Comparison of ENCODE assay signal across 22 cellular contexts in genomic region chr18:37447959-37448916, GRCh38.
A peak's percentile ranks its signal among the peaks of the same experiment; 100 is the strongest.
DNase-seq lines count a peak whose midpoint lies in the region; ATAC-seq, FAIRE-seq and TF ChIP-seq lines count a peak whose summit lies in the region.
"Had no signal": no experiment of that assay in that cellular context is flagged by ENCODE, and none has a peak within 500 bp of the region (broad histone marks: within the 10 kb centered on the region; RNA-seq: fewer than 3 reads in every experiment).

No MANE protein-coding gene starts in this region.

- CTCF ChIA-PET in A549 (lab: Yijun Ruan, JAX) (interaction anchor here (1.3 kb wide), 1 partner anchor 11 kb away, joined by 4 read pairs; no protein-coding TSS in a partner anchor), H1 (lab: Charles Lee; ENCODE audit: partially characterized antibody) (interaction anchor here (0.7 to 13.4 kb wide), 21 partner anchors 11 to 506 kb away, joined by 3 to 144 read pairs (median 3); no protein-coding TSS in a partner anchor)
- CTCF ChIA-PET in activated naive CD4-positive, alpha-beta T cell treated with anti-CD3 and anti-CD28 coated beads for 36 hours (lab: Charles Lee), result no interaction called here

- H3K9me3 Mint-ChIP-seq in neural progenitor cell, result no peaks in the 10 kb centered on the region
- no peaks in the 10 kb centered on the region for H3K9me3 Mint-ChIP-seq in activated naive CD4-positive, alpha-beta T cell treated with anti-CD3 and anti-CD28 coated beads for 36 hours
- H3K9me3 Mint-ChIP-seq: IgD-negative memory B cell had no signal

- H3K4me1 ChIP-seq in A549 (no peaks in the 10 kb centered on the region), H1 (replicated peaks in 1 of 4; ENCODE audit: control insufficient read depth in 3 of 4, insufficient read depth in 4 of 4, low read length in 3 of 4) (peaks cover 8 to 23% (median 16%) of the 10 kb centered on the region in 4 experiments), neural progenitor cell (peaks cover 32% of the 10 kb centered on the region)

- H3K27me3 Mint-ChIP-seq in neural progenitor cell (ENCODE audit: insufficient read depth, low read depth), result peaks cover 22% of the 10 kb centered on the region
- peaks cover 6% of the 10 kb centered on the region for H3K27me3 Mint-ChIP-seq in activated naive CD4-positive, alpha-beta T cell treated with anti-CD3 and anti-CD28 coated beads for 36 hours (ENCODE audit: low read depth)

- peak overlapping the region; percentile 8 for H4K91ac ChIP-seq in H1 (replicated peaks; ENCODE audit: insufficient read length, low read length)

- H4K20me1 ChIP-seq in H1 (replicated peaks in 1 of 2; ENCODE audit: control insufficient read depth in 1 of 2, insufficient read depth in 2 of 2, low read length in 2 of 2) (peaks cover 0 to 3% of the 10 kb centered on the region in 2 experiments), neural progenitor cell (ENCODE audit: low read depth) (no peaks in the 10 kb centered on the region)

- intact Hi-C loops in left cardiac atrium (cut with DNase I), result loop anchor here in 1 of 2 donors (10.0 kb wide), 1 partner anchor 87 kb away; no protein-coding TSS in a partner anchor
- intact Hi-C loops in activated naive CD4-positive, alpha-beta T cell treated with anti-CD3 and anti-CD28 coated beads for 36 hours (cut with micrococcal nuclease), result no loop called here

- H2AK5ac ChIP-seq in H1 (ENCODE audit: low read depth, low read length), result peak overlapping the region; percentile 60; the same call in 1 of the 2 replicates

- H4K8ac ChIP-seq in H1 (ENCODE audit: extremely low read depth, insufficient read depth, low read length), result peak overlapping the region; percentile 58

- no peak overlapping the region for H4K5ac ChIP-seq in H1 (ENCODE audit: insufficient read length, low read depth, low read length)

- H3K9me3 ChIP-seq in A549, result no peaks in the 10 kb centered on the region
- H3K9me3 ChIP-seq in H1 (ENCODE audit: insufficient read depth in 2 of 2, low read depth in 1 of 2, low read length in 1 of 2), result no peaks in the 10 kb centered on the region
- no peaks in the 10 kb centered on the region for H3K9me3 ChIP-seq in neural progenitor cell (ENCODE audit: low read depth)
- H3K9me3 ChIP-seq: SK-N-SH had no signal

- ATAC-seq in A549 (no peak), left cardiac atrium (no peak), HG02852 (IDR thresholded peaks at IDR 0.05; ENCODE audit: unreplicated experiment) (no peak)

- no peaks in the 10 kb centered on the region for H3K36me3 Mint-ChIP-seq in neural progenitor cell
- no peaks in the 10 kb centered on the region for H3K36me3 Mint-ChIP-seq in activated naive CD4-positive, alpha-beta T cell treated with anti-CD3 and anti-CD28 coated beads for 36 hours (ENCODE audit: low read depth)
- H3K36me3 Mint-ChIP-seq: IgD-negative memory B cell had no signal

- H2AFZ ChIP-seq in H1 (ENCODE audit: low read length), result no peak overlapping the region
- H2AFZ ChIP-seq in neural progenitor cell (replicated peaks), result no peak overlapping the region

- POLR2A ChIA-PET in A549 (lab: Yijun Ruan, JAX) (no interaction called here), H1 (lab: Charles Lee; ENCODE audit: partially characterized antibody) (interaction anchor here (0.7 kb wide), 1 partner anchor 10 kb away, joined by 5 read pairs; no protein-coding TSS in a partner anchor)

- no peak overlapping the region for H3K14ac ChIP-seq in H1 (ENCODE audit: insufficient read length)

- peak overlapping the region; percentile 95 for H2BK15ac ChIP-seq in H1 (ENCODE audit: low read length)

- 44% methylated on average over 12 of the region's 24 CpGs for WGBS in A549 (ENCODE audit: missing lambda C conversion rate)
- whole genome bisulfite sequencing in H1 (ENCODE audit: extremely low coverage in 1 of 2, insufficient coverage in 1 of 2, insufficient read length in 1 of 2, insufficient replicate concordance in 2 of 2, low coverage in 1 of 2, low lambda C conversion rate in 2 of 2, missing lambda C conversion rate in 1 of 2), 2 experiments, result 90% methylated on average over 24 of the region's 24 CpGs; no CpG with 5 or more reads in 1 of the 2 experiments

- H3K4me3 ChIP-seq in A549 (no peak overlapping the region), H1 (ENCODE audit: extremely low read depth in 1 of 4, insufficient read depth in 2 of 4, low read depth in 3 of 4, low read length in 4 of 4) (no peak overlapping the region), neural progenitor cell (no peak overlapping the region)

- FAIRE-seq in A549 (lab: Jason Lieb, UNC) (no peak), H1 (lab: Jason Lieb, UNC) (no peak)
- FAIRE-seq: GM12892, GM19239, RCC 7860 had no signal

- TF ChIP-seq RAD21 in A549 (conservative IDR thresholded peaks at IDR 0.05 in 1 of 2, IDR thresholded peaks at IDR 0.05 in 1 of 2), result no peak
- no peak for TF ChIP-seq RAD21 in H1 (IDR thresholded peaks at IDR 0.05 in 1 of 2, conservative IDR thresholded peaks at IDR 0.05 in 1 of 2; ENCODE audit: low read depth in 2 of 2, low read length in 2 of 2)

- peak overlapping the region; percentile 68; the same call in 1 of the 2 replicates for H2BK12ac ChIP-seq in H1 (ENCODE audit: low read depth, low read length)

- H3K9ac ChIP-seq in H1 (replicated peaks in 1 of 4; ENCODE audit: extremely low read depth in 1 of 4, low read depth in 3 of 4, low read length in 3 of 4) (no peak overlapping the region), neural progenitor cell (no peak overlapping the region)
- H3K9ac ChIP-seq: SK-N-SH had no signal

- H3K79me1 ChIP-seq in H1 (ENCODE audit: low read depth, low read length), result no peaks in the 10 kb centered on the region

- no peak overlapping the region for H3K18ac ChIP-seq in H1 (ENCODE audit: extremely low read depth, low read length)

- TF ChIP-seq CTCF in A549 (IDR thresholded peaks at IDR 0.05) (no peak), H1 (IDR thresholded peaks at IDR 0.05; ENCODE audit: control extremely low read depth in 1 of 3, insufficient read depth in 1 of 3, low read depth in 1 of 3, low read length in 3 of 3) (no peak), neural progenitor cell (IDR thresholded peaks at IDR 0.05) (no peak)

- no peak overlapping the region; the same call in 1 of the 2 replicates for H2BK20ac ChIP-seq in H1 (ENCODE audit: low read length)

- H3K56ac ChIP-seq in H1 (replicated peaks; ENCODE audit: insufficient read length, low read depth, low read length), result no peak overlapping the region

- H3K4me1 Mint-ChIP-seq in neural progenitor cell, result peaks cover 62% of the 10 kb centered on the region
- H3K4me1 Mint-ChIP-seq in activated naive CD4-positive, alpha-beta T cell treated with anti-CD3 and anti-CD28 coated beads for 36 hours (ENCODE audit: low read depth), result no peaks in the 10 kb centered on the region

- no peak for TF ChIP-seq EP300 in A549 (IDR thresholded peaks at IDR 0.05)
- TF ChIP-seq EP300 in H1 (IDR thresholded peaks at IDR 0.05; ENCODE audit: borderline replicate concordance in 1 of 2, low read depth in 2 of 2, low read length in 2 of 2), result no peak

- H2BK120ac ChIP-seq in H1 (replicated peaks; ENCODE audit: low read depth, low read length), result no peak overlapping the region

- no peak for DNase-seq in A549 (ENCODE audit: low read depth in 1 of 2, low spot score in 1 of 2)
- peak; percentile 44 for DNase-seq in NCI-H69 (lab: John Stamatoyannopoulos, UW)
- no peak for DNase-seq in H1 (ENCODE audit: low read depth in 1 of 2, low spot score in 2 of 2)
- DNase-seq in neural progenitor cell (ENCODE audit: low spot score), result no peak
- no peak for DNase-seq in left cardiac atrium
- no peak for DNase-seq in mesenteric fat pad (ENCODE audit: low spot score)
- DNase-seq in activated naive CD4-positive, alpha-beta T cell treated with anti-CD3 and anti-CD28 coated beads for 36 hours, result no peak
- DNase-seq: 8988T, Calu3, DMS79 treated with DMSO at 0.1 percent for 48 hours, NCI-H1092 treated with DMSO at 0.1 percent for 48 hours, NCI-H1436 treated with DMSO at 0.1 percent for 48 hours, NCI-H187 treated with DMSO at 0.1 percent for 48 hours, NCI-H2107, NCI-H524, NCI-H774, SK-N-SH had no signal

- peaks cover 0 to 3% (median 0%) of the 10 kb centered on the region in 4 experiments; a peak in 1 of 7 replicates for H3K27me3 ChIP-seq in H1 (replicated peaks in 1 of 4; ENCODE audit: control insufficient read depth in 3 of 4, extremely low read depth in 1 of 4, insufficient read depth in 3 of 4, low read length in 3 of 4)
- no peaks in the 10 kb centered on the region for H3K27me3 ChIP-seq in neural progenitor cell

- H3K23me2 ChIP-seq in H1 (ENCODE audit: low read depth, low read length), result peaks cover 2% of the 10 kb centered on the region

- H3K4ac ChIP-seq in H1 (replicated peaks; ENCODE audit: insufficient read length, low read depth, low read length), result no peak overlapping the region

- H2BK5ac ChIP-seq in H1 (ENCODE audit: low read depth, low read length), result peak overlapping the region; percentile 49; the same call in 1 of the 2 replicates

- H3K4me3 Mint-ChIP-seq in neural progenitor cell, result no peak overlapping the region
- no peak overlapping the region for H3K4me3 Mint-ChIP-seq in activated naive CD4-positive, alpha-beta T cell treated with anti-CD3 and anti-CD28 coated beads for 36 hours

- H3K79me2 ChIP-seq in H1 (ENCODE audit: control insufficient read depth in 1 of 2, insufficient read depth in 2 of 2, low read length in 2 of 2) (no peaks in the 10 kb centered on the region), neural progenitor cell (ENCODE audit: low read depth) (no peaks in the 10 kb centered on the region)

- peak overlapping the region; percentile 48 for H3K27ac Mint-ChIP-seq in neural progenitor cell
- no peak overlapping the region for H3K27ac Mint-ChIP-seq in activated naive CD4-positive, alpha-beta T cell treated with anti-CD3 and anti-CD28 coated beads for 36 hours

- no peak overlapping the region for H3K4me2 ChIP-seq in A549
- no peak overlapping the region for H3K4me2 ChIP-seq in H1 (ENCODE audit: insufficient read depth in 1 of 2, low read depth in 2 of 2, low read length in 2 of 2)
- no peak overlapping the region for H3K4me2 ChIP-seq in neural progenitor cell
- H3K4me2 ChIP-seq: SK-N-SH had no signal

- H3K23ac ChIP-seq in H1 (ENCODE audit: insufficient read length), result no peak overlapping the region

- H3K36me3 ChIP-seq in H1 (ENCODE audit: control insufficient read depth in 2 of 4, insufficient read depth in 4 of 4, low read length in 3 of 4) (no peaks in the 10 kb centered on the region), neural progenitor cell (no peaks in the 10 kb centered on the region)

- no peaks in the 10 kb centered on the region for H3F3A ChIP-seq in neural progenitor cell (ENCODE audit: low read depth)

- TF ChIP-seq POLR2A in A549 (IDR thresholded peaks at IDR 0.05; ENCODE audit: low read length), result no peak
- no peak for TF ChIP-seq POLR2A in H1 (IDR thresholded peaks at IDR 0.05; ENCODE audit: control extremely low read depth in 1 of 2, low read depth in 2 of 2, low read length in 2 of 2)

- no peak overlapping the region for H3K27ac ChIP-seq in A549
- no peak overlapping the region for H3K27ac ChIP-seq in H1 (ENCODE audit: low read depth, low read length)
- H3K27ac ChIP-seq in neural progenitor cell, result no peak overlapping the region

TF ChIP-seq in A549, 52 proteins besides CTCF, POLR2A, EP300 and RAD21 (continues in another document):
- no peak for TF ChIP-seq HOXB13 (CRISPR knock-in tag; IDR thresholded peaks at IDR 0.05; ENCODE audit: low read depth)
- peak; percentile 67 for TF ChIP-seq MAFK (IDR thresholded peaks at IDR 0.05; ENCODE audit: partially characterized antibody)

TF ChIP-seq in H1, 55 proteins besides CTCF, POLR2A, EP300 and RAD21 (continues in another document):
- TF ChIP-seq CBX5 (IDR thresholded peaks at IDR 0.05; ENCODE audit: low read depth, low read length) (no peak), HDAC2 (IDR thresholded peaks at IDR 0.05; ENCODE audit: borderline replicate concordance in 1 of 2, low read depth in 2 of 2, low read length in 2 of 2) (no peak)

Comparison
In these comparisons a context has a peak if more than half of its experiments do, and no peak if none do; other contexts are left out.
1. Of the 18 proteins assayed by ChIP-seq in both H1 and A549: peak only in H1: none; only in A549: MAFK; in both: none; in neither: 17.